In the genomic region with DNA sequence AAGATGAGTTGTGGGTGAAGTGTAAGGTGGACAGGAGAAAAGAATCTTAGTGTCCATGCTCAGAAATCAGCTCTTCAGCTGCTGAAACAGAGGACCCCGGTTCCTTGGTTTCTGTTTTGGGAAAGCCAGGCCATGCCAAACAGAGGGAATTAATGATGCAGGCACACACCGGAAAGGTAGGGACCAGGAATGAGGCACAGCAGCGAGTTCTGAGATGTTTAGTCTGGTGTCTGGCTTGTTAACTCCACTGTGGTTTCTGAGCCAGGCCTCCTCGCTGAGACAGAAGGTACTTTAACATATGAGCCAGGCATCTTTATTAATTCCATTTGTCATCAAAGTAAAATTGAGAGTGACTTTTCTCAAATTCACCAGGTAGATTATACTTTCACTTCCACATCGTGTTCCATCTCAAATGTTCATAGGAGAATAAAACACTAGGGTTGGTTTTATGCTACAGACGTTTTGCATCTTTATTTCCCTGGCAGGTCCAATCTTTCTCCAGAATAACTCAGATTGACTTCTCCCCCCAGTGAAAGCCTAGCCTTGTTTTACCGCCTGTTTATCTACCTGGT, we compare ENCODE assay signal across 8 cellular contexts. TPM values are rescaled to one million over a fixed set of nuclear protein-coding genes. Genes with fewer than 3 reads are reported as not detected.
DNase-seq lines count a peak whose midpoint lies in the region; FAIRE-seq and TF ChIP-seq lines count a peak whose summit lies in the region.

No MANE protein-coding gene starts in this region.

- no peaks in the 10 kb centered on the region for H3K27me3 ChIP-seq in small intestine (ENCODE audit: control insufficient read depth in 2 of 2, insufficient read depth in 2 of 2, low read length in 2 of 2)

- WGBS in small intestine, 3 donors = 38 to 59% (median 39%) methylated on average over 7 of the region's 7 CpGs

- H3K36me3 ChIP-seq in small intestine (ENCODE audit: control insufficient read depth in 2 of 2, insufficient read depth in 2 of 2, low read length in 2 of 2) = no peaks in the 10 kb centered on the region

- no peak for TF ChIP-seq CTCF in endothelial cell (IDR thresholded peaks at IDR 0.05; ENCODE audit: unreplicated experiment)

- no peak for TF ChIP-seq POLR2A in GM12891 (IDR thresholded peaks at IDR 0.05; ENCODE audit: low read depth, low read length)

- H3K27me3 Mint-ChIP-seq in endothelial cell (ENCODE audit: unreplicated experiment) = peaks cover 2% of the 10 kb centered on the region

- peak; percentile 64 for FAIRE-seq in GM12891 (lab: Jason Lieb, UNC)
- no peak for FAIRE-seq in small intestine (lab: Jason Lieb, UNC)

- peaks cover 7% of the 10 kb centered on the region for H3K36me3 Mint-ChIP-seq in endothelial cell (ENCODE audit: low read depth, unreplicated experiment)

- DNase-seq in GM12891 (ENCODE audit: insufficient read length, low spot score) (no peak), endothelial cell (ENCODE audit: low spot score) (no peak), small intestine (no peak), NCI-H1105 treated with DMSO at 0.1 percent for 48 hours (lab: John Stamatoyannopoulos, UW) (no peak), NCI-H2081 treated with DMSO at 0.1 percent for 48 hours (lab: John Stamatoyannopoulos, UW) (no peak), amniotic stem cell (lab: John Stamatoyannopoulos, UW) (no peak), SIG-M5 treated with dmso at 0.1 percent for 504 hours (lab: John Stamatoyannopoulos, UW; ENCODE audit: unreplicated experiment) (no peak)
- DNase-seq in activated CD4-positive, alpha-beta T cell treated with anti-CD3 and anti-CD28 coated beads for 4 hours = peak; percentile 59 to 60

- peak overlapping the region; percentile 52 for H3K27ac Mint-ChIP-seq in endothelial cell (ENCODE audit: unreplicated experiment)

- H3K4me3 Mint-ChIP-seq in endothelial cell (ENCODE audit: unreplicated experiment) = peak overlapping the region; percentile 79

- peak overlapping the region; percentile 65 to 67 for H3K27ac ChIP-seq in small intestine (ENCODE audit: low read depth in 1 of 2, low read length in 1 of 2)

- peaks cover 20% of the 10 kb centered on the region for H3K4me1 Mint-ChIP-seq in endothelial cell (ENCODE audit: unreplicated experiment)

- H3K9me3 Mint-ChIP-seq in endothelial cell (ENCODE audit: unreplicated experiment) = no peaks in the 10 kb centered on the region

- no peaks in the 10 kb centered on the region for H3K9me3 ChIP-seq in small intestine (ENCODE audit: control insufficient read depth, low read depth)

- H3K4me1 ChIP-seq in small intestine (ENCODE audit: control insufficient read depth in 2 of 2, insufficient read depth in 1 of 2, low read depth in 1 of 2, low read length in 1 of 2) = peaks cover 0 to 5% of the 10 kb centered on the region in 2 donors

- H3K4me3 ChIP-seq in small intestine (ENCODE audit: low read depth in 1 of 2, low read length in 2 of 2) = peak overlapping the region; percentile 73 to 80

TF ChIP-seq in GM12891, 5 proteins besides CTCF, POLR2A, EP300 and RAD21:
- TF ChIP-seq TAF1 (IDR thresholded peaks at IDR 0.05; ENCODE audit: low read depth, low read length) (no peak), POU2F2 (IDR thresholded peaks at IDR 0.05; ENCODE audit: low read depth, low read length) (no peak), SPI1 (IDR thresholded peaks at IDR 0.05; ENCODE audit: low read depth, low read length) (no peak), PAX5 (IDR thresholded peaks at IDR 0.05; ENCODE audit: insufficient read depth, low read length, severe bottlenecking) (no peak), POLR2AphosphoS5 (IDR thresholded peaks at IDR 0.05; ENCODE audit: low read depth, low read length) (no peak)

RNA-seq across cellular contexts. Expression of gene LRRC8D, which starts 23.5 kb away (rescaled TPM):
- 5.7 TPM for polyA plus RNA-seq in GM12891 (2012; ENCODE audit: low read depth, missing spikeins)
- 33.9 TPM for total RNA-seq in endothelial cell (ENCODE audit: unreplicated experiment)
- 10 to 100 TPM; 13.0 to 22.1 (median 18.3) TPM for polyA plus RNA-seq in small intestine

Comparison
In these comparisons a context has a peak if more than half of its experiments do, and no peak if none do; other contexts are left out.
1. DNase-seq: peak in activated CD4-positive, alpha-beta T cell treated with anti-CD3 and anti-CD28 coated beads for 4 hours (2 of 2); none in GM12891 (single experiment), endothelial cell (single experiment), small intestine (single experiment), NCI-H1105 treated with DMSO at 0.1 percent for 48 hours (single experiment), NCI-H2081 treated with DMSO at 0.1 percent for 48 hours (single experiment), amniotic stem cell (single experiment) and SIG-M5 treated with dmso at 0.1 percent for 504 hours (single experiment).